1 cellular context compared by ENCODE assay signal in genomic region chr10:11678074-11678793, GRCh38.
TF ChIP-seq lines count a peak whose summit lies in the region.

No MANE protein-coding gene starts in this region.

TF ChIP-seq in GM12878, 131 proteins besides CTCF, POLR2A, EP300 and RAD21 (continued from another document):
- TF ChIP-seq CEBPZ (IDR thresholded peaks at IDR 0.05; ENCODE audit: low read depth, low read length) (no peak), NBN (IDR thresholded peaks at IDR 0.05) (0 out of 2 replicates have a peak, but pooled peaks have one; percentile 56), ZNF384 (IDR thresholded peaks at IDR 0.05; ENCODE audit: borderline replicate concordance, low read depth, low read length) (peak; percentile 74), RBBP5 (conservative IDR thresholded peaks at IDR 0.05) (no peak), ZNF274 (IDR thresholded peaks at IDR 0.05; ENCODE audit: insufficient read depth, insufficient read length) (no peak), BCLAF1 (IDR thresholded peaks at IDR 0.05) (no peak), SMAD1 (IDR thresholded peaks at IDR 0.05; ENCODE audit: low read depth, partially characterized antibody) (peak; percentile 88), USF2 (IDR thresholded peaks at IDR 0.05; ENCODE audit: borderline replicate concordance, low read depth, low read length) (no peak), ELK1 (IDR thresholded peaks at IDR 0.05; ENCODE audit: low read depth, low read length) (no peak), MAX (IDR thresholded peaks at IDR 0.05; ENCODE audit: low read depth, low read length) (no peak), NKRF (conservative IDR thresholded peaks at IDR 0.05) (peak; percentile 58), MLLT1 (IDR thresholded peaks at IDR 0.05) (0 out of 2 replicates have a peak, but pooled peaks have one; percentile 54), RELB (IDR thresholded peaks at IDR 0.05; ENCODE audit: low read depth) (peak; percentile 88; the same call in 1 of the 2 replicates), IRF4 (IDR thresholded peaks at IDR 0.05; ENCODE audit: low read depth, low read length) (peak; percentile 92), SMARCA5 (IDR thresholded peaks at IDR 0.05) (0 out of 2 replicates have a peak, but pooled peaks have one; percentile 57), EED (IDR thresholded peaks at IDR 0.05; ENCODE audit: low read depth) (peak; percentile 81), NR2C1 (IDR thresholded peaks at IDR 0.05) (no peak), ZBED1 (IDR thresholded peaks at IDR 0.05; ENCODE audit: borderline replicate concordance) (peak; percentile 94), YY1 (IDR thresholded peaks at IDR 0.05; ENCODE audit: low read depth, low read length) (peak; percentile 73; the same call in 1 of the 2 replicates), TARDBP (IDR thresholded peaks at IDR 0.05; ENCODE audit: borderline replicate concordance) (no peak; the same call in 1 of the 2 replicates), IKZF1 (conservative IDR thresholded peaks at IDR 0.05) (peak; percentile 80), HSF1 (IDR thresholded peaks at IDR 0.05; ENCODE audit: low read depth, low read length) (no peak), SRF (IDR thresholded peaks at IDR 0.05; ENCODE audit: low read depth in 2 of 2, low read length in 2 of 2) (no peak)
